In genomic region chr5:80712914-80713313, GRCh38 we compare ENCODE assay signal across 25 cellular contexts.
"Had no signal": no experiment of that assay in that cellular context is flagged by ENCODE, and none has a peak within 500 bp of the region (broad histone marks: within the 10 kb centered on the region; RNA-seq: fewer than 3 reads in every experiment).

No MANE protein-coding gene starts in this region.

- FAIRE-seq: urothelium cell line had no signal

- H3K27me3 ChIP-seq: colonic mucosa, esophagus squamous epithelium, ovary, tibial nerve, upper lobe of left lung had no signal

- H3K27ac ChIP-seq: colonic mucosa, esophagus squamous epithelium, lower lobe of right lung, ovary, psoas muscle, skin epidermis, thoracic aorta, tibial nerve, upper lobe of left lung had no signal

- H3K36me3 ChIP-seq: colonic mucosa, ovary had no signal

- DNase-seq: colonic mucosa; effector memory CD4-positive, alpha-beta T cell; erythroblast; esophagus squamous epithelium; hypothalamus; immature natural killer cell; islet precursor cell; kidney glomerular epithelial cell; left colon; left ventricle myocardium superior; lower lobe of right lung; naive thymus-derived CD8-positive, alpha-beta T cell; nephron progenitor cell; ovary; posterior cingulate gyrus; psoas muscle; right cardiac atrium; stimulated activated CD4-positive, alpha-beta T cell treated with anti-CD3 and anti-CD28 coated beads, Interleukin-12 subunit alpha, Interleukin-12 subunit beta, amount 100 ng/mL, for 4 hours; stimulated activated CD4-positive, alpha-beta T cell treated with anti-CD3 and anti-CD28 coated beads, Interleukin-2, amount 100 ng/mL, for 24 hours; stimulated activated CD4-positive, alpha-beta T cell treated with anti-CD3 and anti-CD28 coated beads, Interleukin-4, amount 100 ng/mL, for 24 hours; upper lobe of left lung had no signal

- H3K9me3 ChIP-seq: colonic mucosa, esophagus squamous epithelium, lower lobe of right lung, ovary, psoas muscle, thoracic aorta, tibial nerve, upper lobe of left lung had no signal

- H3K4me1 ChIP-seq: colonic mucosa, esophagus squamous epithelium, lower lobe of right lung, tibial nerve, upper lobe of left lung had no signal

- H3K4me3 ChIP-seq: colonic mucosa, esophagus squamous epithelium, lower lobe of right lung, ovary, psoas muscle, skin epidermis, thoracic aorta, tibial nerve, upper lobe of left lung had no signal

- ATAC-seq: left colon; left ventricle myocardium superior; lower lobe of right lung; naive thymus-derived CD8-positive, alpha-beta T cell; psoas muscle; right cardiac atrium had no signal
